7 cellular contexts compared by ENCODE assay signal in genomic region chr1:204075116-204075636, GRCh38. TPM values are rescaled to one million over a fixed set of nuclear protein-coding genes. Genes with fewer than 3 reads are reported as not detected.
A peak's percentile ranks its signal among the peaks of the same experiment; 100 is the strongest.
DNase-seq lines count a peak whose midpoint lies in the region; ATAC-seq, FAIRE-seq and TF ChIP-seq lines count a peak whose summit lies in the region.

No MANE protein-coding gene starts in this region.

- H3K9me3 ChIP-seq in keratinocyte (ENCODE audit: control insufficient read depth, low read depth, low read length) = no peaks in the 10 kb centered on the region

- H3K4me3 ChIP-seq in astrocyte of the spinal cord (ENCODE audit: low read depth, low read length) (peak overlapping the region; percentile 59), keratinocyte (ENCODE audit: control insufficient read depth in 2 of 3, extremely low read depth in 1 of 3, insufficient read depth in 2 of 3, low read depth in 1 of 3, low read length in 3 of 3) (peak overlapping the region; percentile 72 to 84 (median 75))

- H3K4me1 Mint-ChIP-seq in stimulated activated effector memory CD8-positive, alpha-beta T cell treated with anti-CD3 and anti-CD28 coated beads, Interleukin-12 subunit alpha, Interleukin-12 subunit beta, amount 100 ng/mL, for 72 hours = peaks cover 46% of the 10 kb centered on the region

- H3K27me3 ChIP-seq in keratinocyte (ENCODE audit: control insufficient read depth, extremely low read depth, insufficient read depth, low read length) = no peaks in the 10 kb centered on the region

- H3K9ac ChIP-seq in keratinocyte (ENCODE audit: control insufficient read depth, extremely low read depth, insufficient read depth, low read length) = peak overlapping the region; percentile 52

- peak overlapping the region; percentile 95 for H3K4me2 ChIP-seq in keratinocyte (ENCODE audit: control insufficient read depth, extremely low read depth, insufficient read depth, low read depth, low read length)

- dilution Hi-C loops in keratinocyte (cut with MboI; ENCODE audit: extremely low pct_ligation_motif_present, low sequenced_read_pairs) = no loop called here

- no peak for ATAC-seq in stimulated activated effector memory CD8-positive, alpha-beta T cell treated with anti-CD3 and anti-CD28 coated beads, Interleukin-12 subunit alpha, Interleukin-12 subunit beta, amount 100 ng/mL, for 72 hours
- ATAC-seq in GM18909 (IDR thresholded peaks at IDR 0.05; ENCODE audit: poor library complexity, unreplicated experiment) = no peak

- in situ Hi-C loops in astrocyte of the spinal cord (cut with HindIII; ENCODE audit: low sequenced_read_pairs) = no loop called here

- no peaks in the 10 kb centered on the region for H3K36me3 ChIP-seq in keratinocyte (ENCODE audit: control insufficient read depth in 2 of 2, extremely low read depth in 1 of 2, insufficient read depth in 2 of 2, low read length in 2 of 2)

- no peaks in the 10 kb centered on the region for H3K36me3 Mint-ChIP-seq in stimulated activated effector memory CD8-positive, alpha-beta T cell treated with anti-CD3 and anti-CD28 coated beads, Interleukin-12 subunit alpha, Interleukin-12 subunit beta, amount 100 ng/mL, for 72 hours

- TF ChIP-seq CTCF in astrocyte of the spinal cord (IDR thresholded peaks at IDR 0.05; ENCODE audit: low read depth, low read length) (no peak), keratinocyte (optimal IDR thresholded peaks at IDR 0.05 in 1 of 3, IDR thresholded peaks at IDR 0.05 in 1 of 3, conservative IDR thresholded peaks at IDR 0.05 in 1 of 3; ENCODE audit: extremely low read depth in 1 of 3, insufficient read depth in 2 of 3, low read length in 3 of 3) (peak in 1 of 3 experiments; percentile 10)

- no peaks in the 10 kb centered on the region for H3K9me1 ChIP-seq in keratinocyte (ENCODE audit: control insufficient read depth, extremely low read depth, insufficient read depth, low read length)

- peak overlapping the region; percentile 93 for H2AFZ ChIP-seq in keratinocyte (ENCODE audit: control insufficient read depth, low read length)

- DNase-seq in HuH-7 (ENCODE audit: low spot score) = peak; percentile 37
- no peak for DNase-seq in astrocyte of the spinal cord (ENCODE audit: low read depth, low spot score)
- no peak for DNase-seq in keratinocyte (ENCODE audit: low read depth, low spot score)
- no peak for DNase-seq in stimulated activated effector memory CD8-positive, alpha-beta T cell treated with anti-CD3 and anti-CD28 coated beads, Interleukin-12 subunit alpha, Interleukin-12 subunit beta, amount 100 ng/mL, for 72 hours (ENCODE audit: low spot score in 2 of 2)
- no peak for DNase-seq in NOMO-1 (lab: John Stamatoyannopoulos, UW; ENCODE audit: unreplicated experiment in 2 of 2)
- no peak for DNase-seq in NCI-H146 (lab: John Stamatoyannopoulos, UW)

- no peaks in the 10 kb centered on the region for H4K20me1 ChIP-seq in keratinocyte (ENCODE audit: control insufficient read depth, extremely low read depth, insufficient read depth, low read length)

- H3K9me3 Mint-ChIP-seq in stimulated activated effector memory CD8-positive, alpha-beta T cell treated with anti-CD3 and anti-CD28 coated beads, Interleukin-12 subunit alpha, Interleukin-12 subunit beta, amount 100 ng/mL, for 72 hours = no peaks in the 10 kb centered on the region

- no peak overlapping the region for H3K27ac ChIP-seq in keratinocyte (ENCODE audit: control insufficient read depth, insufficient read depth, low read length)

- H3K4me3 Mint-ChIP-seq in stimulated activated effector memory CD8-positive, alpha-beta T cell treated with anti-CD3 and anti-CD28 coated beads, Interleukin-12 subunit alpha, Interleukin-12 subunit beta, amount 100 ng/mL, for 72 hours = peak overlapping the region; percentile 84

- peaks cover 17% of the 10 kb centered on the region for H3K79me2 ChIP-seq in keratinocyte (ENCODE audit: control insufficient read depth, insufficient read depth, low read length)

- H3K27ac Mint-ChIP-seq in stimulated activated effector memory CD8-positive, alpha-beta T cell treated with anti-CD3 and anti-CD28 coated beads, Interleukin-12 subunit alpha, Interleukin-12 subunit beta, amount 100 ng/mL, for 72 hours = peak overlapping the region; percentile 64

- no peak for FAIRE-seq in keratinocyte (lab: Jason Lieb, UNC)

- H3K4me1 ChIP-seq in keratinocyte (ENCODE audit: control insufficient read depth, extremely low read depth, insufficient read depth, low read length) = peaks cover 14% of the 10 kb centered on the region

RNA-seq across cellular contexts. Expression of gene SOX13, which starts 2.3 kb away (rescaled TPM):
- polyA plus RNA-seq in keratinocyte = 4.9 to 6.1 TPM (median 5.6 TPM) in 3 replicates
- 1.3 TPM for polyA plus RNA-seq in keratinocyte (2011; ENCODE audit: low read depth)
- 5.2 and 6.1 TPM in 2 replicates for polyA plus RNA-seq in keratinocyte (2011; cell fraction: cytosol; rRNA removed)
- polyA plus RNA-seq in keratinocyte (2011; cell fraction: nucleus; rRNA removed) = 17.1 and 17.9 TPM in 2 replicates
- 4.7 and 4.9 TPM in 2 replicates for polyA plus RNA-seq in keratinocyte (2012; ENCODE audit: low replicate concordance)
- 9.3 to 15.0 TPM (median 10.4 TPM) in 3 replicates for polyA minus RNA-seq in keratinocyte
- 5.9 TPM for polyA minus RNA-seq in keratinocyte (2011; cell fraction: cytosol; rRNA and poly(A)+ RNA removed)
- polyA minus RNA-seq in keratinocyte (2011; cell fraction: nucleus; rRNA and poly(A)+ RNA removed) = 8.1 and 8.7 TPM in 2 replicates
